In the genomic region with DNA sequence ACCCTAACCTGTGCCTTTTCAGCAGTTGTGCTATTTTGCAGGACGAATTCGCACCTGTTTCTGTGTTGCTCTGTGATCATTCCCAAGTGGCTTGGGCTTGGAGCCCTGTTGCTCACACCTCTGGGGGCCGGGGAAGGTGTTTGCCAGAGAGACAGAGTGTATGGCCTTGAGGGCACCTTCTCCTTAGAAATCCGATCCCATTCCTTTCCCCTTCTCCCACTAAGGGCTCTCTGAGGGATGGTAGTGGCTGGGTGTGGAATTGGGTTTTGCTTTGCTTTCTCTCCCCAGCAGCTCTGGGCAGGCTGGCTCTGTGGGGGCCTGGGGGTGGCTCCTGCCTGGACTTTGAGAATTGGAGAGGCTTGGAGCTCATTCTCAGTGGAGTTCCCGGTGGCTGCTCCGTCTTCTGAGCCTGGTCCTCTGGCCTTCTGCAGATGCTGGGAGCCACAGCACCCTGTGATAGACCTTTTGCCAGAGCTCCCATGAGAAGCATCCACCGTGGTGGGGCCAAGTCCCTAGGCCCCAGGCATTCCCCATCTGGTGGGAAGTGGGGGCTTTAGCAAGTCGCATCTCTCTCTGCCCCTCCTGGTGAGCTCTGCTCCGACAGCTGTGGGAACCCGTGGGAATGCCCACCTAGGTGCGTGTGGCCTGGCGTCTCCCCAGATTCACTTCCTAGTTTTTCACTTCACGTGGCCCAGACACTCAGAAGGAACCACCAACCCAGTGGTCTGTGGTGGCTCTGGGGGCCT, we compare ENCODE assay signal across 14 cellular contexts. TPM values are rescaled to one million over a fixed set of nuclear protein-coding genes. Genes with fewer than 3 reads are reported as not detected.
DNase-seq lines count a peak whose midpoint lies in the region; ATAC-seq, FAIRE-seq and TF ChIP-seq lines count a peak whose summit lies in the region.
"Had no signal": no experiment of that assay in that cellular context is flagged by ENCODE, and none has a peak within 500 bp of the region (broad histone marks: within the 10 kb centered on the region; RNA-seq: fewer than 3 reads in every experiment).

No MANE protein-coding gene starts in this region.

- H3K9ac ChIP-seq in HCT116 (ENCODE audit: low read length) = 0 out of 2 replicates have a peak overlapping the region, but pooled peaks have one; percentile 19
- H3K9ac ChIP-seq in H1 (replicated peaks in 1 of 4; ENCODE audit: extremely low read depth in 1 of 4, low read depth in 3 of 4, low read length in 3 of 4) = no peak overlapping the region

- 80% methylated on average over 13 of the region's 13 CpGs; no CpG with 5 or more reads in 1 of the 2 experiments for WGBS in H1 (ENCODE audit: extremely low coverage in 1 of 2, insufficient coverage in 1 of 2, insufficient read length in 1 of 2, insufficient replicate concordance in 2 of 2, low coverage in 1 of 2, low lambda C conversion rate in 2 of 2, missing lambda C conversion rate in 1 of 2), 2 experiments

- H3K79me2 ChIP-seq in HCT116 (ENCODE audit: insufficient read depth, low read length) (peaks cover 63% of the 10 kb centered on the region), H1 (ENCODE audit: control insufficient read depth in 1 of 2, insufficient read depth in 2 of 2, low read length in 2 of 2) (peaks cover 0 to 74% of the 10 kb centered on the region in 2 experiments; a peak in 2 of 4 replicates)

- no peaks in the 10 kb centered on the region for H3K9me3 ChIP-seq in HCT116 (ENCODE audit: control insufficient read depth in 1 of 2, insufficient read depth in 1 of 2, low read depth in 1 of 2, low read length in 2 of 2)
- no peaks in the 10 kb centered on the region for H3K9me3 ChIP-seq in H1 (ENCODE audit: insufficient read depth in 2 of 2, low read depth in 1 of 2, low read length in 1 of 2)
- H3K9me3 ChIP-seq: mucosa of descending colon had no signal

- H4K20me1 ChIP-seq in HCT116 (ENCODE audit: insufficient read depth) (no peaks in the 10 kb centered on the region), H1 (replicated peaks in 1 of 2; ENCODE audit: control insufficient read depth in 1 of 2, insufficient read depth in 2 of 2, low read length in 2 of 2) (peaks cover 0 to 2% of the 10 kb centered on the region in 2 experiments)

- peak overlapping the region; percentile 84; the same call in 1 of the 2 replicates for H2BK12ac ChIP-seq in H1 (ENCODE audit: low read depth, low read length)

- RAD21 ChIA-PET in HCT116 (lab: Charles Lee; ENCODE audit: low non-redundant PET in 1 of 2, low total read pairs in 2 of 2, uncharacterized antibody in 2 of 2, unreplicated experiment in 2 of 2) = no interaction called here

- H4K5ac ChIP-seq in H1 (ENCODE audit: insufficient read length, low read depth, low read length) = no peak overlapping the region

- no peak overlapping the region for H3K56ac ChIP-seq in H1 (replicated peaks; ENCODE audit: insufficient read length, low read depth, low read length)

- no peak overlapping the region for H3K14ac ChIP-seq in H1 (ENCODE audit: insufficient read length)

- H3K4me1 ChIP-seq in HCT116 (ENCODE audit: control insufficient read depth in 1 of 2, insufficient read depth in 2 of 2, low read length in 2 of 2) (peaks cover 60 to 68% of the 10 kb centered on the region in 2 experiments), H1 (replicated peaks in 1 of 4; ENCODE audit: control insufficient read depth in 3 of 4, insufficient read depth in 4 of 4, low read length in 3 of 4) (peaks cover 13 to 47% (median 20%) of the 10 kb centered on the region in 4 experiments)

- no peak overlapping the region for H3K4me3 Mint-ChIP-seq in progenitor cell of endocrine pancreas (ENCODE audit: low read depth)
- H3K4me3 Mint-ChIP-seq: activated naive CD8-positive, alpha-beta T cell treated with anti-CD3 and anti-CD28 coated beads, Interleukin-2, amount 50 U/mL, for 24 hours; activated T-helper 1 cell treated with anti-CD3 and anti-CD28 coated beads, Interleukin-12 subunit alpha, Interleukin-12 subunit beta, Interleukin-2, Interleukin-4 antibody, amounts not matched to agents 30 ng/mL and 10 ng/mL and 1 ng/mL, durations not matched to agents 14 hours and 24 hours and 36 hours; T-helper 2 cell treated with Interferon-gamma antibody and Interleukin-4, amounts not matched to agents 5 μg/mL and 100 μg/mL, for 36 hours had no signal

- H2AK5ac ChIP-seq in H1 (ENCODE audit: low read depth, low read length) = no peak overlapping the region

- H3K27me3 Mint-ChIP-seq in progenitor cell of endocrine pancreas = no peaks in the 10 kb centered on the region
- H3K27me3 Mint-ChIP-seq: activated naive CD8-positive, alpha-beta T cell treated with anti-CD3 and anti-CD28 coated beads, Interleukin-2, amount 50 U/mL, for 24 hours had no signal

- H2AFZ ChIP-seq in HCT116 (ENCODE audit: low read depth, low read length, poor library complexity, severe bottlenecking) (no peak overlapping the region), H1 (ENCODE audit: low read length) (no peak overlapping the region)

- H4K91ac ChIP-seq in H1 (replicated peaks; ENCODE audit: insufficient read length, low read length) = peak overlapping the region; percentile 93

- peak overlapping the region; percentile 32; the same call in 1 of the 2 replicates for H2BK20ac ChIP-seq in H1 (ENCODE audit: low read length)

- no peak for TF ChIP-seq POLR2A in HCT116 (IDR thresholded peaks at IDR 0.05; ENCODE audit: borderline replicate concordance, extremely low read depth, insufficient read depth, insufficient read length)
- no peak for TF ChIP-seq POLR2A in H1 (IDR thresholded peaks at IDR 0.05; ENCODE audit: control extremely low read depth in 1 of 2, low read depth in 2 of 2, low read length in 2 of 2)

- BruUV-seq in HCT116 (replicated peaks; lab: Mats Ljungman, UMichigan) = no TSS peak

- TF ChIP-seq RAD21 in HCT116 (IDR thresholded peaks at IDR 0.05; ENCODE audit: low read depth) (no peak), H1 (IDR thresholded peaks at IDR 0.05 in 1 of 2, conservative IDR thresholded peaks at IDR 0.05 in 1 of 2; ENCODE audit: low read depth in 2 of 2, low read length in 2 of 2) (no peak)

- peak overlapping the region; percentile 68; the same call in 1 of the 2 replicates for H2BK5ac ChIP-seq in H1 (ENCODE audit: low read depth, low read length)

- CTCF ChIA-PET in HCT116 (lab: Charles Lee) = no interaction called here
- CTCF ChIA-PET in H1 (lab: Charles Lee; ENCODE audit: partially characterized antibody) = interaction anchor here (0.6 to 0.9 kb wide), 2 partner anchors 18 to 138 kb away, joined by 3 read pairs; no protein-coding TSS in a partner anchor

- H3K36me3 ChIP-seq in HCT116 (ENCODE audit: control insufficient read depth in 1 of 2, insufficient read depth in 2 of 2, low read length in 2 of 2) (no peaks in the 10 kb centered on the region; a peak in 1 of 4 replicates), H1 (ENCODE audit: control insufficient read depth in 2 of 4, insufficient read depth in 4 of 4, low read length in 3 of 4) (no peaks in the 10 kb centered on the region)

- no peak overlapping the region; the same call in 1 of the 2 replicates for H4K8ac ChIP-seq in H1 (ENCODE audit: extremely low read depth, insufficient read depth, low read length)

- ATAC-seq in HCT116 = no peak
- ATAC-seq: activated naive CD8-positive, alpha-beta T cell treated with anti-CD3 and anti-CD28 coated beads, Interleukin-2, amount 50 U/mL, for 24 hours; mucosa of descending colon had no signal

- H3K4me2 ChIP-seq in HCT116 (ENCODE audit: low read length) = peak overlapping the region; percentile 46
- H3K4me2 ChIP-seq in H1 (ENCODE audit: insufficient read depth in 1 of 2, low read depth in 2 of 2, low read length in 2 of 2) = no peak overlapping the region; a peak in 1 of 4 replicates

- H3K18ac ChIP-seq in H1 (ENCODE audit: extremely low read depth, low read length) = 0 out of 2 replicates have a peak overlapping the region, but pooled peaks have one; percentile 3

- H3K23ac ChIP-seq in H1 (ENCODE audit: insufficient read length) = no peak overlapping the region

- TF ChIP-seq EP300 in H1 (IDR thresholded peaks at IDR 0.05; ENCODE audit: borderline replicate concordance in 1 of 2, low read depth in 2 of 2, low read length in 2 of 2) = no peak

- intact Hi-C loops in HCT116 (cut with micrococcal nuclease) = no loop called here

- H2BK120ac ChIP-seq in H1 (replicated peaks; ENCODE audit: low read depth, low read length) = peak overlapping the region; percentile 65

- H3K27ac ChIP-seq in HCT116 (ENCODE audit: low read depth, low read length) = peak overlapping the region; percentile 6; the same call in 1 of the 2 replicates
- no peak overlapping the region for H3K27ac ChIP-seq in H1 (ENCODE audit: low read depth, low read length)

- H3K4me1 Mint-ChIP-seq in progenitor cell of endocrine pancreas (ENCODE audit: low read depth) = peaks cover 75% of the 10 kb centered on the region

- POLR2A ChIA-PET in HCT116 (lab: Charles Lee) (no interaction called here), H1 (lab: Charles Lee; ENCODE audit: partially characterized antibody) (interaction anchor here (1.0 to 1.1 kb wide), 3 partner anchors 10 to 14 kb away, joined by 3 read pairs; no protein-coding TSS in a partner anchor)

- H3K23me2 ChIP-seq in H1 (ENCODE audit: low read depth, low read length) = no peaks in the 10 kb centered on the region; the same call in 1 of the 2 replicates

- DNase-seq in ELF-1 (ENCODE audit: low read depth, low spot score) (peak; percentile 40), HCT116 (ENCODE audit: low read depth, low spot score) (no peak), H1 (ENCODE audit: low read depth in 1 of 2, low spot score in 2 of 2) (no peak), progenitor cell of endocrine pancreas (ENCODE audit: low spot score, unreplicated experiment) (no peak), kidney glomerular epithelial cell (lab: John Stamatoyannopoulos, UW) (no peak), UCSD-AML1 (lab: John Stamatoyannopoulos, UW; ENCODE audit: unreplicated experiment) (no peak), NCI-H226 (no peak)
- DNase-seq: activated naive CD8-positive, alpha-beta T cell treated with anti-CD3 and anti-CD28 coated beads, Interleukin-2, amount 50 U/mL, for 24 hours; GDM1; mucosa of descending colon; NCI-H524 had no signal

- no peak overlapping the region for H3K4me3 ChIP-seq in HCT116 (replicated peaks in 1 of 2; ENCODE audit: low read depth in 1 of 2, low read length in 2 of 2)
- H3K4me3 ChIP-seq in H1 (ENCODE audit: extremely low read depth in 1 of 4, insufficient read depth in 2 of 4, low read depth in 3 of 4, low read length in 4 of 4) = no peak overlapping the region
- H3K4me3 ChIP-seq: mucosa of descending colon had no signal

- TF ChIP-seq CTCF in HCT116 (IDR thresholded peaks at IDR 0.05 in 2 of 3, conservative IDR thresholded peaks at IDR 0.05 in 1 of 3; ENCODE audit: borderline replicate concordance in 1 of 3, insufficient read depth in 1 of 3, low read depth in 2 of 3, low read length in 2 of 3) = no peak
- TF ChIP-seq CTCF in H1 (IDR thresholded peaks at IDR 0.05; ENCODE audit: control extremely low read depth in 1 of 3, insufficient read depth in 1 of 3, low read depth in 1 of 3, low read length in 3 of 3) = no peak
- no peak for TF ChIP-seq CTCF in progenitor cell of endocrine pancreas (IDR thresholded peaks at IDR 0.05; ENCODE audit: unreplicated experiment)

- peaks cover 14% of the 10 kb centered on the region for H3K79me1 ChIP-seq in H1 (ENCODE audit: low read depth, low read length)

- H3K36me3 Mint-ChIP-seq in progenitor cell of endocrine pancreas (ENCODE audit: insufficient read depth) = peaks cover 16% of the 10 kb centered on the region

- FAIRE-seq in H1 (lab: Jason Lieb, UNC) = no peak
- FAIRE-seq: frontal cortex had no signal

- H3K27me3 ChIP-seq in HCT116 (ENCODE audit: insufficient read depth, low read length) (no peaks in the 10 kb centered on the region), H1 (replicated peaks in 1 of 4; ENCODE audit: control insufficient read depth in 3 of 4, extremely low read depth in 1 of 4, insufficient read depth in 3 of 4, low read length in 3 of 4) (no peaks in the 10 kb centered on the region)

- peak overlapping the region; percentile 47 for H3K27ac Mint-ChIP-seq in progenitor cell of endocrine pancreas
- H3K27ac Mint-ChIP-seq: activated naive CD8-positive, alpha-beta T cell treated with anti-CD3 and anti-CD28 coated beads, Interleukin-2, amount 50 U/mL, for 24 hours; activated T-helper 1 cell treated with anti-CD3 and anti-CD28 coated beads, Interleukin-12 subunit alpha, Interleukin-12 subunit beta, Interleukin-2, Interleukin-4 antibody, amounts not matched to agents 30 ng/mL and 10 ng/mL and 1 ng/mL, durations not matched to agents 14 hours and 24 hours and 36 hours; T-helper 2 cell treated with Interferon-gamma antibody and Interleukin-4, amounts not matched to agents 5 μg/mL and 100 μg/mL, for 36 hours had no signal

- no peak overlapping the region for H3K4ac ChIP-seq in H1 (replicated peaks; ENCODE audit: insufficient read length, low read depth, low read length)

- no peak overlapping the region for H2BK15ac ChIP-seq in H1 (ENCODE audit: low read length)

- peaks cover 9% of the 10 kb centered on the region for H3K9me3 Mint-ChIP-seq in progenitor cell of endocrine pancreas (ENCODE audit: low read depth)
- H3K9me3 Mint-ChIP-seq: activated naive CD8-positive, alpha-beta T cell treated with anti-CD3 and anti-CD28 coated beads, Interleukin-2, amount 50 U/mL, for 24 hours; activated T-helper 1 cell treated with anti-CD3 and anti-CD28 coated beads, Interleukin-12 subunit alpha, Interleukin-12 subunit beta, Interleukin-2, Interleukin-4 antibody, amounts not matched to agents 30 ng/mL and 10 ng/mL and 1 ng/mL, durations not matched to agents 14 hours and 24 hours and 36 hours; T-helper 2 cell treated with Interferon-gamma antibody and Interleukin-4, amounts not matched to agents 5 μg/mL and 100 μg/mL, for 36 hours had no signal

- no peaks in the 10 kb centered on the region for H3K9me2 ChIP-seq in HCT116 (ENCODE audit: insufficient read depth)

RNA-seq across cellular contexts. Expression of a gene that starts 26.1 kb away (rescaled TPM):
- total RNA-seq in HCT116 (2021; ENCODE audit: unreplicated experiment) (80.4 TPM), progenitor cell of endocrine pancreas (100 and 109 TPM in 2 replicates)
- 31.7 and 37.4 TPM in 2 replicates for polyA plus RNA-seq in HCT116 (2012)
- total RNA-seq in H1 (2021; fragmentation: NEBNext Ultra II Directional; extraction: Animal tissue kit (Norgen Biotek cat#: 25700)) = 72.9 and 78.5 TPM in 2 replicates
- polyA plus RNA-seq in H1 (2011; rRNA removed) = 28.8 and 30.7 TPM in 2 replicates
- 14.9 TPM for polyA plus RNA-seq in H1 (2011; cell fraction: cytosol; rRNA removed)
- polyA plus RNA-seq in H1 (2011; cell fraction: nucleus; rRNA removed) = 83.2 TPM
- 31.1 to 42.5 TPM (median 35.7 TPM) in 4 replicates for polyA plus RNA-seq in H1 (2012, experiment 1 of 2)
- 4.6 TPM for polyA plus RNA-seq in H1 (2012, experiment 2 of 2)
- polyA plus RNA-seq in H1 (2013, experiment 1 of 2) = 30.6 TPM
- polyA plus RNA-seq in H1 (2013, experiment 2 of 2) = 28.1 TPM
- polyA minus RNA-seq in H1 (2011; rRNA and poly(A)+ RNA removed) = 35.6 and 46.4 TPM in 2 replicates
- 49.0 TPM for polyA minus RNA-seq in H1 (2011; cell fraction: cytosol; rRNA and poly(A)+ RNA removed)
- polyA minus RNA-seq in H1 (2011; cell fraction: nucleus; rRNA and poly(A)+ RNA removed) = 68.1 TPM
